11 cellular contexts compared by ENCODE assay signal in the genomic region with DNA sequence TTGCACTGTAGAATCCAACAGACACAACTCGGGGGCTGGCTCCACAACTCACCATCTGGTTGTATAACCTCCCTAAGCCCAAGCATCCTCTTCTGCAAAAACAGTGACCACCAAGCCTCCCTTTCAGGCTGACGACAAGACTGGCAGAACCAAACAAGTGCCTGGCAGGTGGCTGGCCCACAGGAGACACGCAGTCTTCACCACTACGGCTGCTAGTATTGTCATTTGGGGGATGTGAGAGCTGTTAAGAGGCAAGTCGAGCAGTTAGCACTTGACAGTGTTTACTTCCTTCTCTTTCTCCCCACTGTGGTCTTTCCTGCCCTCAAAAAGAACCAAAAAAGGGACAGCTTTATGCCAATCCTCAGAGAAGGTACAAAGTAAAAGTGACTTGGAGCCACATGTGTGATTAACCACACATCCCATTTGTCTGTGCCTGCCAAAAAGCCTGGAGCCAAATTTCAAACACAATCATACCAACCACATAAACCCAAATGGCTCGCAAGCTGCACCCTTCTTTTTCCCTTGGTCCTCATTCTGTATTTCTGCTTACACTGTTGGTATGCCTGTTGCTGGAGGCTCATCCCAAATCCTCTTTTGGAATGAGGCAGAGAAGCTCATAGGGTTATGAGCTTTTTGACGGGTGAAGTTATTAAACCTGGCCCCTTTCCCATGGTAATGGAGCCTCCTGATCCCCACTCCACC.
DNase-seq lines count a peak whose midpoint lies in the region; ATAC-seq, FAIRE-seq and TF ChIP-seq lines count a peak whose summit lies in the region.
"Had no signal": no experiment of that assay in that cellular context is flagged by ENCODE, and none has a peak within 500 bp of the region (broad histone marks: within the 10 kb centered on the region; RNA-seq: fewer than 3 reads in every experiment).

No MANE protein-coding gene starts in this region.

- no peak for ATAC-seq in HepG2
- ATAC-seq in upper lobe of left lung (ENCODE audit: low FRiP score in 2 of 2): no peak

- H4K20me1 ChIP-seq in HepG2 (ENCODE audit: insufficient read depth, low read length): peaks cover 5% of the 10 kb centered on the region; the same call in 1 of the 2 replicates

- no peak for TF ChIP-seq RAD21 in HepG2 (CRISPR knock-in tag; IDR thresholded peaks at IDR 0.05)

- TF ChIP-seq POLR2A in HepG2 (IDR thresholded peaks at IDR 0.05; ENCODE audit: insufficient read depth in 1 of 2, low read depth in 2 of 2, low read length in 2 of 2) (no peak), upper lobe of left lung (IDR thresholded peaks at IDR 0.05) (no peak)

- in situ Hi-C loops in HepG2 (cut with HindIII; ENCODE audit: extremely low pct_ligation_motif_present, low pct_unique_long_range_greater_than_20kb): no loop called here

- CTCF ChIA-PET in HepG2 (lab: Yijun Ruan, JAX; ENCODE audit: low intra/inter-chr PET ratio, low total read pairs): interaction anchor here (1.5 kb wide), 1 partner anchor 135 kb away, joined by 3 read pairs; no protein-coding TSS in a partner anchor

- no peak overlapping the region for H3K4me3 ChIP-seq in HepG2 (replicated peaks in 1 of 3; ENCODE audit: insufficient read depth in 1 of 3, low read depth in 2 of 3, low read length in 3 of 3)
- H3K4me3 ChIP-seq in upper lobe of left lung: no peak overlapping the region
- H3K4me3 ChIP-seq in right atrium auricular region: no peak overlapping the region

- H3K4me2 ChIP-seq in HepG2 (ENCODE audit: low read depth, low read length): no peak overlapping the region

- no peak for FAIRE-seq in HepG2 (lab: Jason Lieb, UNC)
- FAIRE-seq: keratinocyte had no signal

- H3K4me1 ChIP-seq in HepG2 (ENCODE audit: insufficient read depth, low read length): peaks cover 36% of the 10 kb centered on the region
- peaks cover 15 to 64% (median 37%) of the 10 kb centered on the region in 4 donors for H3K4me1 ChIP-seq in upper lobe of left lung
- H3K4me1 ChIP-seq in right atrium auricular region: peaks cover 0 to 30% of the 10 kb centered on the region in 2 donors

- no peak overlapping the region for H3K9ac ChIP-seq in HepG2 (ENCODE audit: insufficient read depth, low read depth, low read length)

- WGBS in HepG2 (ENCODE audit: low lambda C conversion rate): 94% methylated on average over 7 of the region's 7 CpGs
- 49 to 72% methylated on average over 7 of the region's 7 CpGs for WGBS in upper lobe of left lung, 2 donors

- TF ChIP-seq CTCF in VCaP (conservative IDR thresholded peaks at IDR 0.05) (no peak), HepG2 (CRISPR knock-in tag; IDR thresholded peaks at IDR 0.05) (no peak), upper lobe of left lung (IDR thresholded peaks at IDR 0.05) (no peak), right atrium auricular region (IDR thresholded peaks at IDR 0.05) (no peak)

- POLR2A ChIA-PET in HepG2 (lab: Yijun Ruan, JAX): interaction anchor here (1.7 kb wide), 2 partner anchors 27 to 35 kb away, joined by 3 to 5 read pairs; no protein-coding TSS in a partner anchor

- H3K27me3 ChIP-seq in HepG2 (ENCODE audit: control insufficient read depth in 1 of 2, insufficient read depth in 2 of 2, low read length in 2 of 2) (no peaks in the 10 kb centered on the region), upper lobe of left lung (no peaks in the 10 kb centered on the region), right atrium auricular region (no peaks in the 10 kb centered on the region)

- H3K27ac ChIP-seq in VCaP (peak overlapping the region; percentile 51), HepG2 (ENCODE audit: extremely low read length, insufficient read depth, low read length) (peak overlapping the region; percentile 39), upper lobe of left lung (peak overlapping the region; percentile 31 to 39 (median 34)), right atrium auricular region (no peak overlapping the region)

- DNase-seq in activated gamma-delta T cell treated with Interleukin-2 at 50 U/mL for 16 hours: peak; percentile 9
- no peak for DNase-seq in activated gamma-delta T cell (lab: John Stamatoyannopoulos, UW)
- no peak for DNase-seq in HepG2 (ENCODE audit: low spot score)
- DNase-seq in upper lobe of left lung: no peak
- DNase-seq in right atrium auricular region (ENCODE audit: low spot score): no peak
- no peak for DNase-seq in NCI-H226
- no peak for DNase-seq in effector CD8-positive, alpha-beta T cell (lab: John Stamatoyannopoulos, UW)
- DNase-seq: activated CD4-positive, alpha-beta T cell treated with anti-CD3 and anti-CD28 coated beads for 4 hours; amniotic stem cell had no signal

- BruUV-seq in HepG2 (replicated peaks; lab: Mats Ljungman, UMichigan): no TSS peak

- H3K36me3 ChIP-seq in HepG2 (replicated peaks in 1 of 2; ENCODE audit: control insufficient read depth in 1 of 2, insufficient read depth in 2 of 2, low read length in 2 of 2): peaks cover 23 to 80% of the 10 kb centered on the region in 2 experiments
- H3K36me3 ChIP-seq in upper lobe of left lung: peaks cover 0 to 12% (median 0%) of the 10 kb centered on the region in 4 donors
- H3K36me3 ChIP-seq in right atrium auricular region: peaks cover 8% of the 10 kb centered on the region

- H3K9me3 ChIP-seq in HepG2 (ENCODE audit: low read length) (no peaks in the 10 kb centered on the region), upper lobe of left lung (no peaks in the 10 kb centered on the region), right atrium auricular region (no peaks in the 10 kb centered on the region)

- TF ChIP-seq EP300 in HepG2 (IDR thresholded peaks at IDR 0.05; ENCODE audit: low read depth in 2 of 2, low read length in 2 of 2) (no peak), HepG2 (CRISPR knock-in tag; IDR thresholded peaks at IDR 0.05; ENCODE audit: borderline replicate concordance) (no peak), upper lobe of left lung (IDR thresholded peaks at IDR 0.05) (no peak)

- intact Hi-C loops in HepG2 (cut with micrococcal nuclease; ENCODE audit: unreplicated experiment): no loop called here

- H3K79me2 ChIP-seq in HepG2 (ENCODE audit: insufficient read depth, low read length): peaks cover 38% of the 10 kb centered on the region

- H2AFZ ChIP-seq in HepG2 (ENCODE audit: low read length): no peak overlapping the region

TF ChIP-seq in HepG2, 621 proteins besides CTCF, POLR2A, EP300 and RAD21:
- TF ChIP-seq MEIS1 (CRISPR knock-in tag; IDR thresholded peaks at IDR 0.05; ENCODE audit: borderline replicate concordance): no peak
- TF ChIP-seq TBL1XR1 (IDR thresholded peaks at IDR 0.05; ENCODE audit: borderline replicate concordance, low read length, partially characterized antibody): no peak
- TF ChIP-seq, protein P1, sequence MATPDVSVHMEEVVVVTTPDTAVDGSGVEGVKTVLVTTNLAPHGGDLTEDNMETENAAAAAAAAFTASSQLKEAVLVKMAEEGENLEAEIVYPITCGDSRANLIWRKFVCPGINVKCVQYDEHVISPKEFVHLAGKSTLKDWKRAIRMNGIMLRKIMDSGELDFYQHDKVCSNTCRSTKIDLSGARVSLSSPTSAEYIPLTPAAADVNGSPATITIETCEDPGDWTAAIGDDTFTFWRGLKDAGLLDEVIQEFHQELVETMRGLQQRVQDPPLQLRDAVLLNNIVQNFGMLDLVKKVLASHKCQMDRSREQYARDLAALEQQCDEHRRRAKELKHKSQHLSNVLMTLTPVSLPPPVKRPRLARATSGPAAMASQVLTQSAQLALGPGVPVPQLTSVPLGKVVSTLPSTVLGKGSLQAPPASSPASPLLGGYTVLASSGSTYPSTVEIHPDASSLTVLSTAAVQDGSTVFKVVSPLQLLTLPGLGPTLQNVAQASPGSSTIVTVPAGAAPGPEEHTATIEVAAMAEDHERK (CRISPR knock-in tag; IDR thresholded peaks at IDR 0.05; ENCODE audit: low read depth): no peak
- TF ChIP-seq SNAPC2 (CRISPR knock-in tag; IDR thresholded peaks at IDR 0.05): no peak
- no peak for TF ChIP-seq THAP11 (CRISPR knock-in tag; IDR thresholded peaks at IDR 0.05)
- TF ChIP-seq ZNF790 (CRISPR knock-in tag; IDR thresholded peaks at IDR 0.05; ENCODE audit: borderline replicate concordance): no peak
- no peak for TF ChIP-seq NCOR1 (IDR thresholded peaks at IDR 0.05; ENCODE audit: borderline replicate concordance, low read length)
- TF ChIP-seq ZNF124 (CRISPR knock-in tag; IDR thresholded peaks at IDR 0.05): no peak
- no peak for TF ChIP-seq BCL3 (CRISPR knock-in tag; IDR thresholded peaks at IDR 0.05)
- TF ChIP-seq ZNF883 (CRISPR knock-in tag; IDR thresholded peaks at IDR 0.05; ENCODE audit: not compliant biosample characterization): no peak
- no peak for TF ChIP-seq CEBPB (IDR thresholded peaks at IDR 0.05; ENCODE audit: borderline replicate concordance, low read depth, low read length)

Comparison
In these comparisons a context has a peak if more than half of its experiments do, and no peak if none do; other contexts are left out.
1. H3K27ac ChIP-seq: peak in VCaP (single experiment), HepG2 (single experiment) and upper lobe of left lung (4 of 4); none in right atrium auricular region (0 of 2).